ENCODE assay signal across 25 cellular contexts in the genomic region with DNA sequence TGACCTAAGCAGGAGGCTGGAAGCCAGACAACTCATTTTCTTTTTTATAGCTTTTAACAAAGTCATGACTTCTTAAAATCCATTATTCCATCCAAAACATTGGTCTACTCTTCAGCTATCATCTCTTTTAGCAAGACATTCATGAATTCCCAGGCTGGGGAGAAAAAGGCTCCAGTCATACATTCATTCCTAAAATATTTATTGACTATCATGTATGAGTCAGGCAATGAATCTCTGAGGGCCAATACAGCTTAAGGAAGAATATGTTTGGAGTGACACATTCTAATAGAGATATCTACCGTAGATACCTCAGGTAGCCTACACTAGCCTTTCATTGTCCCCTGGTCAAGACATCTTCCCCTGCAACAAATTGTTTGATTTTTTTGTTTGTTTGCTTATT.
DNase-seq lines count a peak whose midpoint lies in the region; ATAC-seq and TF ChIP-seq lines count a peak whose summit lies in the region.
"Had no signal": no experiment of that assay in that cellular context is flagged by ENCODE, and none has a peak within 500 bp of the region (broad histone marks: within the 10 kb centered on the region; RNA-seq: fewer than 3 reads in every experiment).

No MANE protein-coding gene starts in this region.

- no peak overlapping the region for H2AFZ ChIP-seq in SK-N-SH (ENCODE audit: low read depth)

- H3K27ac ChIP-seq in SK-N-SH (ENCODE audit: low read depth in 2 of 2, low read length in 1 of 2) = no peak overlapping the region
- no peak overlapping the region for H3K27ac ChIP-seq in thyroid gland
- H3K27ac ChIP-seq: 22Rv1, KMS-11, transverse colon had no signal

- TF ChIP-seq EP300 in SK-N-SH (IDR thresholded peaks at IDR 0.05; ENCODE audit: borderline replicate concordance in 1 of 2, low read depth in 1 of 2, low read length in 1 of 2) = no peak

- H3K9ac ChIP-seq in SK-N-SH = no peak overlapping the region
- H3K9ac ChIP-seq: KMS-11 had no signal

- DNase-seq in SK-N-SH (no peak), RPMI7951 (ENCODE audit: low read depth) (peak; percentile 9), fibroblast of pulmonary artery (ENCODE audit: low read depth) (peak; percentile 9), KG1 (lab: John Stamatoyannopoulos, UW) (no peak), thyroid gland (no peak)
- DNase-seq: activated CD4-positive, alpha-beta T cell treated with anti-CD3 and anti-CD28 coated beads, Interleukin-2, amount 10 ng/mL, durations not matched to agents 7 days and 5 days; activated CD8-positive, alpha-beta memory T cell treated with anti-CD3 and anti-CD28 coated beads, Interleukin-2, amount 50 U/mL, for 48 hours; activated gamma-delta T cell treated with Interleukin-2 at 50 U/mL for 16 hours; amniotic stem cell; C1 segment of cervical spinal cord; cerebellar nuclear complex; endodermal cell; left colon; NCI-H1092; NCI-H524 treated with DMSO at 0.1 percent for 48 hours; nephron progenitor cell; posterior cingulate gyrus; SHP77 treated with DMSO at 0.1 percent for 48 hours; stimulated activated naive B cell treated with anti-CD40 and anti-IgM and Interleukin-4, amounts not matched to agents 10 μg/mL and 1 μg/mL and 100 μg/mL, for 72 hours; transverse colon had no signal

- H3K4me3 ChIP-seq in SK-N-SH (ENCODE audit: low read depth in 2 of 2, low read length in 1 of 2) (no peak overlapping the region), fibroblast of pulmonary artery (replicated peaks; ENCODE audit: low read depth, low read length) (no peak overlapping the region), thyroid gland (replicated peaks in 1 of 3) (no peak overlapping the region)
- H3K4me3 ChIP-seq: transverse colon had no signal

- H3K9me2 ChIP-seq in SK-N-SH = no peaks in the 10 kb centered on the region

- POLR2A ChIA-PET in SK-N-SH (lab: Yijun Ruan, JAX) = no interaction called here

- TF ChIP-seq RAD21 in SK-N-SH (IDR thresholded peaks at IDR 0.05; ENCODE audit: low read length) = no peak

- WGBS in SK-N-SH (ENCODE audit: low lambda C conversion rate) = 52% methylated on average over 1 of the region's 1 CpG
- 86 to 89% methylated on average over 1 of the region's 1 CpG for WGBS in thyroid gland, 2 donors

- no peaks in the 10 kb centered on the region; a peak in 1 of 4 replicates for H3K4me1 ChIP-seq in SK-N-SH (ENCODE audit: control insufficient read depth in 1 of 2, insufficient read depth in 2 of 2, low read depth in 1 of 2, low read length in 1 of 2)
- no peaks in the 10 kb centered on the region for H3K4me1 ChIP-seq in thyroid gland
- H3K4me1 ChIP-seq: transverse colon had no signal

- no peak for TF ChIP-seq CTCF in SK-N-SH (IDR thresholded peaks at IDR 0.05)
- TF ChIP-seq CTCF in fibroblast of pulmonary artery (IDR thresholded peaks at IDR 0.05; ENCODE audit: low read length, missing control alignments) = no peak
- no peak for TF ChIP-seq CTCF in thyroid gland (IDR thresholded peaks at IDR 0.05)

- no peaks in the 10 kb centered on the region for H4K20me1 ChIP-seq in SK-N-SH (ENCODE audit: insufficient read depth)

- H3K27me3 ChIP-seq in SK-N-SH (ENCODE audit: insufficient read depth) (no peaks in the 10 kb centered on the region), thyroid gland (no peaks in the 10 kb centered on the region)
- H3K27me3 ChIP-seq: transverse colon had no signal

- intact Hi-C loops in thyroid gland (cut with DNase I) = no loop called here

- 0 out of 2 replicates have a peak, but pooled peaks cover 7% of the 10 kb centered on the region for H3K9me3 ChIP-seq in SK-N-SH
- no peaks in the 10 kb centered on the region for H3K9me3 ChIP-seq in thyroid gland

- CTCF ChIA-PET in SK-N-SH (lab: Yijun Ruan, JAX) = interaction anchor here (0.9 kb wide), 1 partner anchor 163 kb away, joined by 3 read pairs; no protein-coding TSS in a partner anchor

- ATAC-seq in SK-N-SH treated with all-trans-retinoic acid at 6 μM for 48 hours (no peak), GM19023 (IDR thresholded peaks at IDR 0.05; ENCODE audit: unreplicated experiment) (no peak), GM18909 (IDR thresholded peaks at IDR 0.05; ENCODE audit: poor library complexity, unreplicated experiment) (no peak)
- ATAC-seq: left colon; stimulated activated naive B cell treated with anti-CD40 and anti-IgM and Interleukin-4, amounts not matched to agents 10 μg/mL and 1 μg/mL and 100 μg/mL, for 72 hours had no signal

- no peak overlapping the region for H3K4me2 ChIP-seq in SK-N-SH
- H3K4me2 ChIP-seq: KMS-11 had no signal

- no peaks in the 10 kb centered on the region for H3F3A ChIP-seq in SK-N-SH (replicated peaks; ENCODE audit: insufficient read depth)

- no peak for TF ChIP-seq POLR2A in thyroid gland (IDR thresholded peaks at IDR 0.05)

- no peaks in the 10 kb centered on the region for H3K79me2 ChIP-seq in SK-N-SH (ENCODE audit: insufficient read depth)

- no peaks in the 10 kb centered on the region for H3K36me3 ChIP-seq in SK-N-SH (replicated peaks in 1 of 2; ENCODE audit: control insufficient read depth in 1 of 2, insufficient read depth in 2 of 2, low read length in 1 of 2)
- no peaks in the 10 kb centered on the region for H3K36me3 ChIP-seq in thyroid gland
- H3K36me3 ChIP-seq: transverse colon had no signal

TF ChIP-seq in SK-N-SH, 30 proteins besides CTCF, POLR2A, EP300 and RAD21:
- TF ChIP-seq JUND (IDR thresholded peaks at IDR 0.05) = 0 out of 2 replicates have a peak, but pooled peaks have one; percentile 7
- TF ChIP-seq FOSL2 (IDR thresholded peaks at IDR 0.05; ENCODE audit: borderline replicate concordance, low read depth) = peak; percentile 31; the same call in 1 of the 2 replicates
- no peak for TF ChIP-seq TEAD4 (IDR thresholded peaks at IDR 0.05; ENCODE audit: borderline replicate concordance, insufficient read depth)
- no peak for TF ChIP-seq MXI1 (IDR thresholded peaks at IDR 0.05; ENCODE audit: low read depth, low read length)
- TF ChIP-seq RCOR1 (IDR thresholded peaks at IDR 0.05; ENCODE audit: low read length) = no peak

TF ChIP-seq in SK-N-SH treated with all-trans-retinoic acid at 6 μM for 48 hours, 23 proteins besides CTCF, POLR2A, EP300 and RAD21 (continues in another document):
- TF ChIP-seq ZFP3 (CRISPR knock-in tag; IDR thresholded peaks at IDR 0.05) (no peak), TOX (CRISPR knock-in tag; IDR thresholded peaks at IDR 0.05; ENCODE audit: borderline replicate concordance) (no peak), ISL1 (CRISPR knock-in tag; IDR thresholded peaks at IDR 0.05) (no peak), ZFP30 (CRISPR knock-in tag; IDR thresholded peaks at IDR 0.05) (no peak), ZNF8 (CRISPR knock-in tag; IDR thresholded peaks at IDR 0.05) (no peak), BACH2 (CRISPR knock-in tag; IDR thresholded peaks at IDR 0.05; ENCODE audit: borderline replicate concordance) (no peak), ARNTL (CRISPR knock-in tag; IDR thresholded peaks at IDR 0.05; ENCODE audit: borderline replicate concordance, low read depth) (no peak), TCF4 (CRISPR knock-in tag; IDR thresholded peaks at IDR 0.05; ENCODE audit: borderline replicate concordance) (no peak)
- TF ChIP-seq, protein P1, sequence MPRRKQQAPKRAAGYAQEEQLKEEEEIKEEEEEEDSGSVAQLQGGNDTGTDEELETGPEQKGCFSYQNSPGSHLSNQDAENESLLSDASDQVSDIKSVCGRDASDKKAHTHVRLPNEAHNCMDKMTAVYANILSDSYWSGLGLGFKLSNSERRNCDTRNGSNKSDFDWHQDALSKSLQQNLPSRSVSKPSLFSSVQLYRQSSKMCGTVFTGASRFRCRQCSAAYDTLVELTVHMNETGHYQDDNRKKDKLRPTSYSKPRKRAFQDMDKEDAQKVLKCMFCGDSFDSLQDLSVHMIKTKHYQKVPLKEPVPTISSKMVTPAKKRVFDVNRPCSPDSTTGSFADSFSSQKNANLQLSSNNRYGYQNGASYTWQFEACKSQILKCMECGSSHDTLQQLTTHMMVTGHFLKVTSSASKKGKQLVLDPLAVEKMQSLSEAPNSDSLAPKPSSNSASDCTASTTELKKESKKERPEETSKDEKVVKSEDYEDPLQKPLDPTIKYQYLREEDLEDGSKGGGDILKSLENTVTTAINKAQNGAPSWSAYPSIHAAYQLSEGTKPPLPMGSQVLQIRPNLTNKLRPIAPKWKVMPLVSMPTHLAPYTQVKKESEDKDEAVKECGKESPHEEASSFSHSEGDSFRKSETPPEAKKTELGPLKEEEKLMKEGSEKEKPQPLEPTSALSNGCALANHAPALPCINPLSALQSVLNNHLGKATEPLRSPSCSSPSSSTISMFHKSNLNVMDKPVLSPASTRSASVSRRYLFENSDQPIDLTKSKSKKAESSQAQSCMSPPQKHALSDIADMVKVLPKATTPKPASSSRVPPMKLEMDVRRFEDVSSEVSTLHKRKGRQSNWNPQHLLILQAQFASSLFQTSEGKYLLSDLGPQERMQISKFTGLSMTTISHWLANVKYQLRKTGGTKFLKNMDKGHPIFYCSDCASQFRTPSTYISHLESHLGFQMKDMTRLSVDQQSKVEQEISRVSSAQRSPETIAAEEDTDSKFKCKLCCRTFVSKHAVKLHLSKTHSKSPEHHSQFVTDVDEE (CRISPR knock-in tag; IDR thresholded peaks at IDR 0.05) = no peak
- TF ChIP-seq, protein P2, sequence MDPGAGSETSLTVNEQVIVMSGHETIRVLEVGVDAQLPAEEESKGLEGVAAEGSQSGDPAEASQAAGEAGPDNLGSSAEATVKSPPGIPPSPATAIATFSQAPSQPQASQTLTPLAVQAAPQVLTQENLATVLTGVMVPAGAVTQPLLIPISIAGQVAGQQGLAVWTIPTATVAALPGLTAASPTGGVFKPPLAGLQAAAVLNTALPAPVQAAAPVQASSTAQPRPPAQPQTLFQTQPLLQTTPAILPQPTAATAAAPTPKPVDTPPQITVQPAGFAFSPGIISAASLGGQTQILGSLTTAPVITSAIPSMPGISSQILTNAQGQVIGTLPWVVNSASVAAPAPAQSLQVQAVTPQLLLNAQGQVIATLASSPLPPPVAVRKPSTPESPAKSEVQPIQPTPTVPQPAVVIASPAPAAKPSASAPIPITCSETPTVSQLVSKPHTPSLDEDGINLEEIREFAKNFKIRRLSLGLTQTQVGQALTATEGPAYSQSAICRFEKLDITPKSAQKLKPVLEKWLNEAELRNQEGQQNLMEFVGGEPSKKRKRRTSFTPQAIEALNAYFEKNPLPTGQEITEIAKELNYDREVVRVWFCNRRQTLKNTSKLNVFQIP (CRISPR knock-in tag; IDR thresholded peaks at IDR 0.05; ENCODE audit: borderline replicate concordance, low read depth) = no peak
- TF ChIP-seq, protein P3, sequence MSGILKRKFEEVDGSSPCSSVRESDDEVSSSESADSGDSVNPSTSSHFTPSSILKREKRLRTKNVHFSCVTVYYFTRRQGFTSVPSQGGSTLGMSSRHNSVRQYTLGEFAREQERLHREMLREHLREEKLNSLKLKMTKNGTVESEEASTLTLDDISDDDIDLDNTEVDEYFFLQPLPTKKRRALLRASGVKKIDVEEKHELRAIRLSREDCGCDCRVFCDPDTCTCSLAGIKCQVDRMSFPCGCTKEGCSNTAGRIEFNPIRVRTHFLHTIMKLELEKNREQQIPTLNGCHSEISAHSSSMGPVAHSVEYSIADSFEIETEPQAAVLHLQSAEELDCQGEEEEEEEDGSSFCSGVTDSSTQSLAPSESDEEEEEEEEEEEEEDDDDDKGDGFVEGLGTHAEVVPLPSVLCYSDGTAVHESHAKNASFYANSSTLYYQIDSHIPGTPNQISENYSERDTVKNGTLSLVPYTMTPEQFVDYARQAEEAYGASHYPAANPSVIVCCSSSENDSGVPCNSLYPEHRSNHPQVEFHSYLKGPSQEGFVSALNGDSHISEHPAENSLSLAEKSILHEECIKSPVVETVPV (CRISPR knock-in tag; IDR thresholded peaks at IDR 0.05) = no peak

Comparison
In these comparisons a context has a peak if more than half of its experiments do, and no peak if none do; other contexts are left out.
1. DNase-seq: peak in RPMI7951 (single experiment) and fibroblast of pulmonary artery (single experiment); none in SK-N-SH (single experiment), KG1 (single experiment) and thyroid gland (0 of 2).